8 cellular contexts compared by ENCODE assay signal in genomic region chrX:118975831-118976598, GRCh38. TPM values are rescaled to one million over a fixed set of nuclear protein-coding genes. Genes with fewer than 3 reads are reported as not detected.
DNase-seq lines count a peak whose midpoint lies in the region; ATAC-seq and TF ChIP-seq lines count a peak whose summit lies in the region.

No MANE protein-coding gene starts in this region.

- DNase-seq in H4 (ENCODE audit: low spot score) (peak; percentile 56), OCI-M1 (lab: John Stamatoyannopoulos, UW) (peak; percentile 85), fibroblast of mammary gland (ENCODE audit: low read depth) (peak; percentile 19)
- DNase-seq in activated T-helper 1 cell treated with anti-CD3 and anti-CD28 coated beads, Interleukin-2, amount 50 U/mL, for 16 hours (ENCODE audit: low read depth in 1 of 2, low spot score in 1 of 2) = peak; percentile 35 to 52

- no peak for TF ChIP-seq RAD21 in neural cell (conservative IDR thresholded peaks at IDR 0.05)

- no peak for TF ChIP-seq CTCF in fibroblast of mammary gland (conservative IDR thresholded peaks at IDR 0.05; ENCODE audit: control insufficient read depth, insufficient read depth, low read depth, low read length)
- no peak for TF ChIP-seq CTCF in neural cell (IDR thresholded peaks at IDR 0.05; ENCODE audit: poor library complexity, severe bottlenecking)

- H3K36me3 ChIP-seq in neural cell (ENCODE audit: insufficient read depth, low read length) = no peaks in the 10 kb centered on the region
- peaks cover 0 to 5% of the 10 kb centered on the region in 2 donors for H3K36me3 ChIP-seq in stomach smooth muscle (ENCODE audit: control insufficient read depth in 2 of 2, insufficient read depth in 2 of 2, low read length in 2 of 2)

- H3K27ac ChIP-seq in neural cell (ENCODE audit: low read length) (no peak overlapping the region), stomach smooth muscle (ENCODE audit: low read length) (peak overlapping the region; percentile 49)

- H3K9me3 ChIP-seq in neural cell (ENCODE audit: low read length) (no peaks in the 10 kb centered on the region), stomach smooth muscle (ENCODE audit: control insufficient read depth in 2 of 2, low read length in 2 of 2) (no peaks in the 10 kb centered on the region)

- peaks cover 17% of the 10 kb centered on the region for H3K4me1 ChIP-seq in stomach smooth muscle (ENCODE audit: control insufficient read depth, insufficient read depth, low read length)

- no peak overlapping the region for H2AFZ ChIP-seq in neural cell (ENCODE audit: low read depth, low read length)

- H4K20me1 ChIP-seq in neural cell (ENCODE audit: insufficient read depth) = no peaks in the 10 kb centered on the region

- no peak overlapping the region for H3K4me2 ChIP-seq in neural cell (ENCODE audit: low read length)

- no peaks in the 10 kb centered on the region for H3K79me2 ChIP-seq in neural cell (replicated peaks; ENCODE audit: insufficient read depth, low read length)

- TF ChIP-seq EP300 in neural cell (conservative IDR thresholded peaks at IDR 0.05; ENCODE audit: poor library complexity, severe bottlenecking) = no peak

- H3K9ac ChIP-seq in neural cell (ENCODE audit: low read length) (no peak overlapping the region), stomach smooth muscle (ENCODE audit: low read length in 2 of 2) (peak overlapping the region; percentile 47 to 74)

- ATAC-seq in GM21529 (IDR thresholded peaks at IDR 0.05; ENCODE audit: unreplicated experiment) (no peak), GM19397 (IDR thresholded peaks at IDR 0.05; ENCODE audit: unreplicated experiment) (no peak)

- H3F3A ChIP-seq in neural cell (ENCODE audit: insufficient read depth, low read length, poor library complexity, severe bottlenecking) = no peaks in the 10 kb centered on the region

- H3K4me3 ChIP-seq in fibroblast of mammary gland (ENCODE audit: control insufficient read depth, low read depth, low read length) (peak overlapping the region; percentile 21), neural cell (ENCODE audit: low read length) (peak overlapping the region; percentile 65), stomach smooth muscle (ENCODE audit: low read length in 2 of 2) (peak overlapping the region; percentile 77 to 81)

- peaks cover 71% of the 10 kb centered on the region for H3K27me3 ChIP-seq in neural cell (ENCODE audit: insufficient read depth, low read depth, low read length)
- peaks cover 0 to 10% of the 10 kb centered on the region in 2 donors for H3K27me3 ChIP-seq in stomach smooth muscle (ENCODE audit: control insufficient read depth in 1 of 2, insufficient read depth in 2 of 2, low read length in 2 of 2)

- H3K9me2 ChIP-seq in neural cell (ENCODE audit: insufficient read depth, low read length) = no peaks in the 10 kb centered on the region

TF ChIP-seq in neural cell, 6 proteins besides CTCF, POLR2A, EP300 and RAD21:
- TF ChIP-seq POLR2AphosphoS5 (IDR thresholded peaks at IDR 0.05) = no peak
- no peak for TF ChIP-seq MXI1 (conservative IDR thresholded peaks at IDR 0.05; ENCODE audit: poor library complexity, severe bottlenecking)
- TF ChIP-seq TAF1 (IDR thresholded peaks at IDR 0.05; ENCODE audit: low read depth) = no peak
- TF ChIP-seq EZH2 (IDR thresholded peaks at IDR 0.05; ENCODE audit: borderline replicate concordance, insufficient read depth, low read length, poor library complexity, severe bottlenecking) = no peak
- no peak for TF ChIP-seq SMC3 (conservative IDR thresholded peaks at IDR 0.05; ENCODE audit: poor library complexity)
- TF ChIP-seq, protein P1, sequence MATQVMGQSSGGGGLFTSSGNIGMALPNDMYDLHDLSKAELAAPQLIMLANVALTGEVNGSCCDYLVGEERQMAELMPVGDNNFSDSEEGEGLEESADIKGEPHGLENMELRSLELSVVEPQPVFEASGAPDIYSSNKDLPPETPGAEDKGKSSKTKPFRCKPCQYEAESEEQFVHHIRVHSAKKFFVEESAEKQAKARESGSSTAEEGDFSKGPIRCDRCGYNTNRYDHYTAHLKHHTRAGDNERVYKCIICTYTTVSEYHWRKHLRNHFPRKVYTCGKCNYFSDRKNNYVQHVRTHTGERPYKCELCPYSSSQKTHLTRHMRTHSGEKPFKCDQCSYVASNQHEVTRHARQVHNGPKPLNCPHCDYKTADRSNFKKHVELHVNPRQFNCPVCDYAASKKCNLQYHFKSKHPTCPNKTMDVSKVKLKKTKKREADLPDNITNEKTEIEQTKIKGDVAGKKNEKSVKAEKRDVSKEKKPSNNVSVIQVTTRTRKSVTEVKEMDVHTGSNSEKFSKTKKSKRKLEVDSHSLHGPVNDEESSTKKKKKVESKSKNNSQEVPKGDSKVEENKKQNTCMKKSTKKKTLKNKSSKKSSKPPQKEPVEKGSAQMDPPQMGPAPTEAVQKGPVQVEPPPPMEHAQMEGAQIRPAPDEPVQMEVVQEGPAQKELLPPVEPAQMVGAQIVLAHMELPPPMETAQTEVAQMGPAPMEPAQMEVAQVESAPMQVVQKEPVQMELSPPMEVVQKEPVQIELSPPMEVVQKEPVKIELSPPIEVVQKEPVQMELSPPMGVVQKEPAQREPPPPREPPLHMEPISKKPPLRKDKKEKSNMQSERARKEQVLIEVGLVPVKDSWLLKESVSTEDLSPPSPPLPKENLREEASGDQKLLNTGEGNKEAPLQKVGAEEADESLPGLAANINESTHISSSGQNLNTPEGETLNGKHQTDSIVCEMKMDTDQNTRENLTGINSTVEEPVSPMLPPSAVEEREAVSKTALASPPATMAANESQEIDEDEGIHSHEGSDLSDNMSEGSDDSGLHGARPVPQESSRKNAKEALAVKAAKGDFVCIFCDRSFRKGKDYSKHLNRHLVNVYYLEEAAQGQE (IDR thresholded peaks at IDR 0.05; ENCODE audit: borderline replicate concordance) = no peak

RNA-seq across cellular contexts. Expression of gene LONRF3, which starts 1.6 kb away (rescaled TPM):
- 1.8 and 2.7 TPM in 2 replicates for total RNA-seq in H4 (2014; rRNA removed; shearing (Covaris generic))
- polyA plus RNA-seq in neural cell = 0.30 and 0.41 TPM in 2 replicates
- polyA minus RNA-seq in neural cell = 0.73 and 1.0 TPM in 2 replicates

Comparison
In these comparisons a context has a peak if more than half of its experiments do, and no peak if none do; other contexts are left out.
1. DNase-seq: peak in every context shown above with its lines; median percentile 85 in OCI-M1; 56 in H4; 44 in activated T-helper 1 cell treated with anti-CD3 and anti-CD28 coated beads, Interleukin-2, amount 50 U/mL, for 16 hours; 19 in fibroblast of mammary gland.
2. H3K4me3 ChIP-seq: peak in every context shown above with its lines; median percentile 79 in stomach smooth muscle; 65 in neural cell; 21 in fibroblast of mammary gland.